1 cellular context compared by ENCODE assay signal in the genomic region with DNA sequence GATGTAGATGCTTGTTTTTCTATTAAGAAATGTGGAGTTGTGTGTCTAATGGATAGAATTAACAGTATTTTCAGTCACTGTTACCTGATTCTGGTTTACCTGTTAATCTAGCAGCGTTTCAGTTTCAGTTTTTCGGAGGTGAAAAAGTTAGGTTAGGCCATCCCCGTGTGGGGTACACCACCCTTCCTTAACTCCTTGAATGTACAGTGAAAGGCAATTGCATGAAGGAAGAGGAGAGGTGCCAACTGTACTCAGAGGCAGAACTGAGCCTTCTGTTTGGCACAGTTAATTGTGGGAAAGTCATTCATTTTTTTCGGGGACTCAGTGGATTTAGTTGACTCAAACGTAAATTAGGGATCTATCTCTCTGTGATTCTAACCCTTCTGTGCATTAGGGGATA.
TF ChIP-seq lines count a peak whose summit lies in the region.

No MANE protein-coding gene starts in this region.

TF ChIP-seq in GM23338, 12 proteins besides CTCF, POLR2A, EP300 and RAD21:
- no peak for TF ChIP-seq STAT1 (IDR thresholded peaks at IDR 0.05; ENCODE audit: unreplicated experiment)
- no peak for TF ChIP-seq NANOG (IDR thresholded peaks at IDR 0.05; ENCODE audit: borderline replicate concordance)
- TF ChIP-seq, protein P1, sequence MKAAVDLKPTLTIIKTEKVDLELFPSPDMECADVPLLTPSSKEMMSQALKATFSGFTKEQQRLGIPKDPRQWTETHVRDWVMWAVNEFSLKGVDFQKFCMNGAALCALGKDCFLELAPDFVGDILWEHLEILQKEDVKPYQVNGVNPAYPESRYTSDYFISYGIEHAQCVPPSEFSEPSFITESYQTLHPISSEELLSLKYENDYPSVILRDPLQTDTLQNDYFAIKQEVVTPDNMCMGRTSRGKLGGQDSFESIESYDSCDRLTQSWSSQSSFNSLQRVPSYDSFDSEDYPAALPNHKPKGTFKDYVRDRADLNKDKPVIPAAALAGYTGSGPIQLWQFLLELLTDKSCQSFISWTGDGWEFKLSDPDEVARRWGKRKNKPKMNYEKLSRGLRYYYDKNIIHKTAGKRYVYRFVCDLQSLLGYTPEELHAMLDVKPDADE (IDR thresholded peaks at IDR 0.05) = no peak
- no peak for TF ChIP-seq POLR2AphosphoS5 (IDR thresholded peaks at IDR 0.05; ENCODE audit: low read depth)
- no peak for TF ChIP-seq ZNF114 (CRISPR knock-in tag; IDR thresholded peaks at IDR 0.05)
- TF ChIP-seq EZH2 (IDR thresholded peaks at IDR 0.05; ENCODE audit: low read depth, unreplicated experiment) = no peak
- TF ChIP-seq, protein P2, sequence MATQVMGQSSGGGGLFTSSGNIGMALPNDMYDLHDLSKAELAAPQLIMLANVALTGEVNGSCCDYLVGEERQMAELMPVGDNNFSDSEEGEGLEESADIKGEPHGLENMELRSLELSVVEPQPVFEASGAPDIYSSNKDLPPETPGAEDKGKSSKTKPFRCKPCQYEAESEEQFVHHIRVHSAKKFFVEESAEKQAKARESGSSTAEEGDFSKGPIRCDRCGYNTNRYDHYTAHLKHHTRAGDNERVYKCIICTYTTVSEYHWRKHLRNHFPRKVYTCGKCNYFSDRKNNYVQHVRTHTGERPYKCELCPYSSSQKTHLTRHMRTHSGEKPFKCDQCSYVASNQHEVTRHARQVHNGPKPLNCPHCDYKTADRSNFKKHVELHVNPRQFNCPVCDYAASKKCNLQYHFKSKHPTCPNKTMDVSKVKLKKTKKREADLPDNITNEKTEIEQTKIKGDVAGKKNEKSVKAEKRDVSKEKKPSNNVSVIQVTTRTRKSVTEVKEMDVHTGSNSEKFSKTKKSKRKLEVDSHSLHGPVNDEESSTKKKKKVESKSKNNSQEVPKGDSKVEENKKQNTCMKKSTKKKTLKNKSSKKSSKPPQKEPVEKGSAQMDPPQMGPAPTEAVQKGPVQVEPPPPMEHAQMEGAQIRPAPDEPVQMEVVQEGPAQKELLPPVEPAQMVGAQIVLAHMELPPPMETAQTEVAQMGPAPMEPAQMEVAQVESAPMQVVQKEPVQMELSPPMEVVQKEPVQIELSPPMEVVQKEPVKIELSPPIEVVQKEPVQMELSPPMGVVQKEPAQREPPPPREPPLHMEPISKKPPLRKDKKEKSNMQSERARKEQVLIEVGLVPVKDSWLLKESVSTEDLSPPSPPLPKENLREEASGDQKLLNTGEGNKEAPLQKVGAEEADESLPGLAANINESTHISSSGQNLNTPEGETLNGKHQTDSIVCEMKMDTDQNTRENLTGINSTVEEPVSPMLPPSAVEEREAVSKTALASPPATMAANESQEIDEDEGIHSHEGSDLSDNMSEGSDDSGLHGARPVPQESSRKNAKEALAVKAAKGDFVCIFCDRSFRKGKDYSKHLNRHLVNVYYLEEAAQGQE (IDR thresholded peaks at IDR 0.05; ENCODE audit: unreplicated experiment) = no peak
- TF ChIP-seq, protein P3, sequence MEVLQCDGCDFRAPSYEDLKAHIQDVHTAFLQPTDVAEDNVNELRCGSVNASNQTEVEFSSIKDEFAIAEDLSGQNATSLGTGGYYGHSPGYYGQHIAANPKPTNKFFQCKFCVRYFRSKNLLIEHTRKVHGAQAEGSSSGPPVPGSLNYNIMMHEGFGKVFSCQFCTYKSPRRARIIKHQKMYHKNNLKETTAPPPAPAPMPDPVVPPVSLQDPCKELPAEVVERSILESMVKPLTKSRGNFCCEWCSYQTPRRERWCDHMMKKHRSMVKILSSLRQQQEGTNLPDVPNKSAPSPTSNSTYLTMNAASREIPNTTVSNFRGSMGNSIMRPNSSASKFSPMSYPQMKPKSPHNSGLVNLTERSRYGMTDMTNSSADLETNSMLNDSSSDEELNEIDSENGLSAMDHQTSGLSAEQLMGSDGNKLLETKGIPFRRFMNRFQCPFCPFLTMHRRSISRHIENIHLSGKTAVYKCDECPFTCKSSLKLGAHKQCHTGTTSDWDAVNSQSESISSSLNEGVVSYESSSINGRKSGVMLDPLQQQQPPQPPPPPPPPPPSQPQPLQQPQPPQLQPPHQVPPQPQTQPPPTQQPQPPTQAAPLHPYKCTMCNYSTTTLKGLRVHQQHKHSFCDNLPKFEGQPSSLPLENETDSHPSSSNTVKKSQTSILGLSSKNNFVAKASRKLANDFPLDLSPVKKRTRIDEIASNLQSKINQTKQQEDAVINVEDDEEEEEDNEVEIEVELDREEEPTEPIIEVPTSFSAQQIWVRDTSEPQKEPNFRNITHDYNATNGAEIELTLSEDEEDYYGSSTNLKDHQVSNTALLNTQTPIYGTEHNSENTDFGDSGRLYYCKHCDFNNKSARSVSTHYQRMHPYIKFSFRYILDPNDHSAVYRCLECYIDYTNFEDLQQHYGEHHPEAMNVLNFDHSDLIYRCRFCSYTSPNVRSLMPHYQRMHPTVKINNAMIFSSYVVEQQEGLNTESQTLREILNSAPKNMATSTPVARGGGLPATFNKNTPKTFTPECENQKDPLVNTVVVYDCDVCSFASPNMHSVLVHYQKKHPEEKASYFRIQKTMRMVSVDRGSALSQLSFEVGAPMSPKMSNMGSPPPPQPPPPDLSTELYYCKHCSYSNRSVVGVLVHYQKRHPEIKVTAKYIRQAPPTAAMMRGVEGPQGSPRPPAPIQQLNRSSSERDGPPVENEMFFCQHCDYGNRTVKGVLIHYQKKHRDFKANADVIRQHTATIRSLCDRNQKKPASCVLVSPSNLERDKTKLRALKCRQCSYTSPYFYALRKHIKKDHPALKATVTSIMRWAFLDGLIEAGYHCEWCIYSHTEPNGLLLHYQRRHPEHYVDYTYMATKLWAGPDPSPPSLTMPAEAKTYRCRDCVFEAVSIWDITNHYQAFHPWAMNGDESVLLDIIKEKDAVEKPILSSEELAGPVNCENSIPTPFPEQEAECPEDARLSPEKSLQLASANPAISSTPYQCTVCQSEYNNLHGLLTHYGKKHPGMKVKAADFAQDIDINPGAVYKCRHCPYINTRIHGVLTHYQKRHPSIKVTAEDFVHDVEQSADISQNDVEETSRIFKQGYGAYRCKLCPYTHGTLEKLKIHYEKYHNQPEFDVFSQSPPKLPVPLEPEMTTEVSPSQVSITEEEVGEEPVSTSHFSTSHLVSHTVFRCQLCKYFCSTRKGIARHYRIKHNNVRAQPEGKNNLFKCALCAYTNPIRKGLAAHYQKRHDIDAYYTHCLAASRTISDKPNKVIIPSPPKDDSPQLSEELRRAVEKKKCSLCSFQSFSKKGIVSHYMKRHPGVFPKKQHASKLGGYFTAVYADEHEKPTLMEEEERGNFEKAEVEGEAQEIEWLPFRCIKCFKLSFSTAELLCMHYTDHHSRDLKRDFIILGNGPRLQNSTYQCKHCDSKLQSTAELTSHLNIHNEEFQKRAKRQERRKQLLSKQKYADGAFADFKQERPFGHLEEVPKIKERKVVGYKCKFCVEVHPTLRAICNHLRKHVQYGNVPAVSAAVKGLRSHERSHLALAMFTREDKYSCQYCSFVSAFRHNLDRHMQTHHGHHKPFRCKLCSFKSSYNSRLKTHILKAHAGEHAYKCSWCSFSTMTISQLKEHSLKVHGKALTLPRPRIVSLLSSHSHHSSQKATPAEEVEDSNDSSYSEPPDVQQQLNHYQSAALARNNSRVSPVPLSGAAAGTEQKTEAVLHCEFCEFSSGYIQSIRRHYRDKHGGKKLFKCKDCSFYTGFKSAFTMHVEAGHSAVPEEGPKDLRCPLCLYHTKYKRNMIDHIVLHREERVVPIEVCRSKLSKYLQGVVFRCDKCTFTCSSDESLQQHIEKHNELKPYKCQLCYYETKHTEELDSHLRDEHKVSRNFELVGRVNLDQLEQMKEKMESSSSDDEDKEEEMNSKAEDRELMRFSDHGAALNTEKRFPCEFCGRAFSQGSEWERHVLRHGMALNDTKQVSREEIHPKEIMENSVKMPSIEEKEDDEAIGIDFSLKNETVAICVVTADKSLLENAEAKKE (CRISPR knock-in tag; IDR thresholded peaks at IDR 0.05) = no peak
- no peak for TF ChIP-seq CREB1 (CRISPR knock-in tag; IDR thresholded peaks at IDR 0.05; ENCODE audit: low read depth)
- TF ChIP-seq JUNB (IDR thresholded peaks at IDR 0.05; ENCODE audit: unreplicated experiment) = no peak
- TF ChIP-seq ZNF331 (CRISPR knock-in tag; IDR thresholded peaks at IDR 0.05; ENCODE audit: low read depth) = no peak
- TF ChIP-seq EZH2phosphoT487 (IDR thresholded peaks at IDR 0.05; ENCODE audit: unreplicated experiment) = no peak
TF ChIP-seq in GM23338: peak in this region for 0.
